ENCODE assay signal across 8 cellular contexts in genomic region chr14:70972107-70972976, GRCh38.
DNase-seq lines count a peak whose midpoint lies in the region; ATAC-seq and TF ChIP-seq lines count a peak whose summit lies in the region.

No MANE protein-coding gene starts in this region.

- H3K9ac ChIP-seq in Loucy (ENCODE audit: low read depth, low read length, poor library complexity, severe bottlenecking) = no peak overlapping the region
- H3K9ac ChIP-seq in neuronal stem cell (ENCODE audit: low read depth, low read length, poor library complexity) = no peak overlapping the region

- peak; percentile 81 for DNase-seq in ELF-1 (ENCODE audit: low read depth, low spot score)
- DNase-seq in RPMI8226 = peak; percentile 73
- DNase-seq in activated T-helper 1 cell treated with anti-CD3 and anti-CD28 coated beads, Interleukin-12 subunit alpha, Interleukin-12 subunit beta, Interleukin-2, Interleukin-4 antibody, amounts not matched to agents 30 ng/mL and 10 ng/mL and 1 ng/mL, durations not matched to agents 14 hours and 24 hours and 36 hours (ENCODE audit: low spot score) = peak; percentile 69
- peak; percentile 94 for DNase-seq in fibroblast of the aortic adventitia (ENCODE audit: low read depth)
- DNase-seq in neuronal stem cell (ENCODE audit: low spot score) = peak; percentile 81
- peak; percentile 92 for DNase-seq in stomach

- H3K27ac ChIP-seq in neuronal stem cell (replicated peaks; ENCODE audit: low read length) (peak overlapping the region; percentile 43), stomach (peak overlapping the region in 1 of 5 donors; percentile 15)

- H3K79me1 ChIP-seq in neuronal stem cell (ENCODE audit: low read depth, low read length) = no peaks in the 10 kb centered on the region

- H3K36me3 ChIP-seq in Loucy (ENCODE audit: insufficient read depth, low read length) (peaks cover 61% of the 10 kb centered on the region; the same call in 1 of the 2 replicates), neuronal stem cell (replicated peaks in 1 of 2; ENCODE audit: control insufficient read depth in 2 of 2, insufficient read depth in 2 of 2, low read length in 2 of 2) (peaks cover 7 to 57% of the 10 kb centered on the region in 2 donors), stomach (peaks cover 5 to 42% (median 32%) of the 10 kb centered on the region in 4 donors)

- no peak overlapping the region for H2AK5ac ChIP-seq in neuronal stem cell (ENCODE audit: low read depth, low read length)

- peaks cover 2% of the 10 kb centered on the region for H3K4me1 ChIP-seq in Loucy (ENCODE audit: insufficient read depth, low read length, poor library complexity, severe bottlenecking)
- H3K4me1 ChIP-seq in neuronal stem cell (ENCODE audit: control insufficient read depth in 2 of 2, insufficient read depth in 1 of 2, low read depth in 1 of 2, low read length in 2 of 2) = peaks cover 3 to 6% of the 10 kb centered on the region in 2 donors
- peaks cover 0 to 18% (median 3%) of the 10 kb centered on the region in 4 donors for H3K4me1 ChIP-seq in stomach

- no peak overlapping the region for H2BK15ac ChIP-seq in neuronal stem cell (ENCODE audit: low read length)

- no peak overlapping the region for H3K27ac Mint-ChIP-seq in activated T-helper 1 cell treated with anti-CD3 and anti-CD28 coated beads, Interleukin-12 subunit alpha, Interleukin-12 subunit beta, Interleukin-2, Interleukin-4 antibody, amounts not matched to agents 30 ng/mL and 10 ng/mL and 1 ng/mL, durations not matched to agents 14 hours and 24 hours and 36 hours

- intact Hi-C loops in activated T-helper 1 cell treated with anti-CD3 and anti-CD28 coated beads, Interleukin-12 subunit alpha, Interleukin-12 subunit beta, Interleukin-2, Interleukin-4 antibody, amounts not matched to agents 30 ng/mL and 10 ng/mL and 1 ng/mL, durations not matched to agents 14 hours and 24 hours and 36 hours (cut with micrococcal nuclease) = loop anchor here (1.0 to 5.0 kb wide), 5 partner anchors 65 to 350 kb away; partner anchors contain the start of genes PCNX1 and TTC9
- intact Hi-C loops in stomach (cut with DNase I; ENCODE audit: low total_unique reads) = loop anchor here (10.0 kb wide), 2 partner anchors 68 to 148 kb away; partner anchors contain the start of gene PCNX1

- no peak overlapping the region for H4K91ac ChIP-seq in neuronal stem cell (ENCODE audit: low read depth, low read length, poor library complexity)

- no peaks in the 10 kb centered on the region for H3F3A ChIP-seq in Loucy (ENCODE audit: low read depth)

- no peak overlapping the region for H3K18ac ChIP-seq in neuronal stem cell (ENCODE audit: low read length)

- no CpG with 5 or more reads among the region's 6 CpGs for WGBS in neuronal stem cell (ENCODE audit: extremely low coverage in 2 of 2, insufficient read length in 2 of 2, insufficient replicate concordance in 1 of 2), 2 donors
- WGBS in stomach, 5 donors = 53 to 59% (median 57%) methylated on average over 6 of the region's 6 CpGs

- H4K8ac ChIP-seq in neuronal stem cell (ENCODE audit: low read depth, low read length) = no peak overlapping the region

- no peaks in the 10 kb centered on the region for H3K9me2 ChIP-seq in Loucy (replicated peaks; ENCODE audit: low read depth, low read length)

- no peak overlapping the region for H2BK12ac ChIP-seq in neuronal stem cell (ENCODE audit: low read length)

- no peak overlapping the region for H3K4me2 ChIP-seq in Loucy (ENCODE audit: low read depth, low read length, poor library complexity, severe bottlenecking)
- H3K4me2 ChIP-seq in neuronal stem cell (ENCODE audit: insufficient read depth, low read length, poor library complexity, severe bottlenecking) = no peak overlapping the region

- peaks cover 11% of the 10 kb centered on the region; the same call in 1 of the 2 replicates for H3K79me2 ChIP-seq in Loucy (ENCODE audit: insufficient read depth, low read length)

- no peaks in the 10 kb centered on the region for H3K9me3 ChIP-seq in Loucy (ENCODE audit: insufficient read depth, low read depth, low read length)
- no peaks in the 10 kb centered on the region for H3K9me3 ChIP-seq in neuronal stem cell (replicated peaks in 1 of 2; ENCODE audit: control insufficient read depth in 2 of 2, insufficient read depth in 1 of 2, low read depth in 1 of 2, low read length in 2 of 2)
- no peaks in the 10 kb centered on the region for H3K9me3 ChIP-seq in stomach

- H3K27me3 ChIP-seq in Loucy (ENCODE audit: insufficient read depth, low read length, poor library complexity, severe bottlenecking) = no peaks in the 10 kb centered on the region
- no peaks in the 10 kb centered on the region for H3K27me3 ChIP-seq in neuronal stem cell (ENCODE audit: control insufficient read depth in 3 of 3, insufficient read depth in 3 of 3, low read depth in 1 of 3, low read length in 3 of 3)
- no peaks in the 10 kb centered on the region for H3K27me3 ChIP-seq in stomach

- H3K4ac ChIP-seq in neuronal stem cell (ENCODE audit: low read length) = no peak overlapping the region

- no peak for TF ChIP-seq POLR2A in stomach (IDR thresholded peaks at IDR 0.05)

- no peaks in the 10 kb centered on the region for H3K9me3 Mint-ChIP-seq in activated T-helper 1 cell treated with anti-CD3 and anti-CD28 coated beads, Interleukin-12 subunit alpha, Interleukin-12 subunit beta, Interleukin-2, Interleukin-4 antibody, amounts not matched to agents 30 ng/mL and 10 ng/mL and 1 ng/mL, durations not matched to agents 14 hours and 24 hours and 36 hours

- H3K23ac ChIP-seq in neuronal stem cell (ENCODE audit: low read depth, low read length, poor library complexity) = no peak overlapping the region

- no peak overlapping the region for H2BK5ac ChIP-seq in neuronal stem cell (ENCODE audit: low read length)

- ATAC-seq in HG03135 (IDR thresholded peaks at IDR 0.05; ENCODE audit: unreplicated experiment) = no peak

- H3K4me1 Mint-ChIP-seq in activated T-helper 1 cell treated with anti-CD3 and anti-CD28 coated beads, Interleukin-12 subunit alpha, Interleukin-12 subunit beta, Interleukin-2, Interleukin-4 antibody, amounts not matched to agents 30 ng/mL and 10 ng/mL and 1 ng/mL, durations not matched to agents 14 hours and 24 hours and 36 hours (ENCODE audit: low read depth) = peaks cover 14% of the 10 kb centered on the region

- H3K4me3 ChIP-seq in Loucy (ENCODE audit: low read length, poor library complexity, severe bottlenecking) (no peak overlapping the region), fibroblast of the aortic adventitia (ENCODE audit: low read depth, low read length) (no peak overlapping the region), neuronal stem cell (ENCODE audit: low read length in 2 of 2) (no peak overlapping the region), stomach (no peak overlapping the region)

- TF ChIP-seq CTCF in Loucy (conservative IDR thresholded peaks at IDR 0.05; ENCODE audit: low read length) (peak; percentile 99), fibroblast of the aortic adventitia (IDR thresholded peaks at IDR 0.05; ENCODE audit: insufficient read depth, low read length) (peak; percentile 94), stomach (IDR thresholded peaks at IDR 0.05) (peak in 5 of 7 experiments; percentile 70 to 99 (median 86))

- H3K14ac ChIP-seq in neuronal stem cell (ENCODE audit: low read length) = no peak overlapping the region

- peaks cover 10% of the 10 kb centered on the region for H4K20me1 ChIP-seq in Loucy (ENCODE audit: insufficient read depth, low read length, poor library complexity, severe bottlenecking)

- peaks cover 16% of the 10 kb centered on the region for H3K36me3 Mint-ChIP-seq in activated T-helper 1 cell treated with anti-CD3 and anti-CD28 coated beads, Interleukin-12 subunit alpha, Interleukin-12 subunit beta, Interleukin-2, Interleukin-4 antibody, amounts not matched to agents 30 ng/mL and 10 ng/mL and 1 ng/mL, durations not matched to agents 14 hours and 24 hours and 36 hours (ENCODE audit: low read depth)

- H3K4me3 Mint-ChIP-seq in activated T-helper 1 cell treated with anti-CD3 and anti-CD28 coated beads, Interleukin-12 subunit alpha, Interleukin-12 subunit beta, Interleukin-2, Interleukin-4 antibody, amounts not matched to agents 30 ng/mL and 10 ng/mL and 1 ng/mL, durations not matched to agents 14 hours and 24 hours and 36 hours = no peak overlapping the region

- H2AFZ ChIP-seq in Loucy (ENCODE audit: low read length) (no peak overlapping the region), neuronal stem cell (ENCODE audit: low read length) (no peak overlapping the region)

- H3K27me3 Mint-ChIP-seq in activated T-helper 1 cell treated with anti-CD3 and anti-CD28 coated beads, Interleukin-12 subunit alpha, Interleukin-12 subunit beta, Interleukin-2, Interleukin-4 antibody, amounts not matched to agents 30 ng/mL and 10 ng/mL and 1 ng/mL, durations not matched to agents 14 hours and 24 hours and 36 hours (ENCODE audit: insufficient read depth) = no peaks in the 10 kb centered on the region

- no peak for TF ChIP-seq EP300 in stomach (IDR thresholded peaks at IDR 0.05)

- no peak overlapping the region for H2BK120ac ChIP-seq in neuronal stem cell (ENCODE audit: low read depth, low read length)
